ENCODE assay signal across 1 cellular context in genomic region chr1:93909146-93910050, GRCh38.
TF ChIP-seq lines count a peak whose summit lies in the region.

GCLM (minus strand) TSS chr1:93909430; CDS start chr1:93909163, 267 bp downstream.

TF ChIP-seq in HepG2, 621 proteins besides CTCF, POLR2A, EP300 and RAD21 (continued from another document and continues in another):
- TF ChIP-seq ZXDC (CRISPR knock-in tag; IDR thresholded peaks at IDR 0.05) = no peak; the same call in 1 of the 2 replicates
- TF ChIP-seq ZNF549 (CRISPR knock-in tag; IDR thresholded peaks at IDR 0.05) = no peak
- TF ChIP-seq FOXK2 (IDR thresholded peaks at IDR 0.05) = no peak
- TF ChIP-seq TEAD2 (CRISPR knock-in tag; IDR thresholded peaks at IDR 0.05) = no peak
- TF ChIP-seq PAXIP1 (CRISPR knock-in tag; conservative IDR thresholded peaks at IDR 0.05) = no peak; the same call in 1 of the 2 replicates
- TF ChIP-seq IKZF4 (CRISPR knock-in tag; IDR thresholded peaks at IDR 0.05; ENCODE audit: borderline replicate concordance, low read depth, not compliant biosample characterization) = peak; percentile 20
- TF ChIP-seq SALL2 (CRISPR knock-in tag; IDR thresholded peaks at IDR 0.05) = peak; percentile 67; the same call in 1 of the 2 replicates
- TF ChIP-seq ZNF761 (CRISPR knock-in tag; conservative IDR thresholded peaks at IDR 0.05) = no peak
- TF ChIP-seq SYNCRIP (IDR thresholded peaks at IDR 0.05; ENCODE audit: insufficient read depth, low read depth, low read length) = no peak
- no peak; the same call in 1 of the 2 replicates for TF ChIP-seq SKIL (CRISPR knock-in tag; IDR thresholded peaks at IDR 0.05; ENCODE audit: borderline replicate concordance)
- peak; percentile 52 for TF ChIP-seq AGO2 (optimal IDR thresholded peaks at IDR 0.05; ENCODE audit: low read depth, low read length)
- TF ChIP-seq HOXD1 (CRISPR knock-in tag; IDR thresholded peaks at IDR 0.05) = no peak
- 0 out of 2 replicates have a peak, but pooled peaks have one; percentile 19 for TF ChIP-seq JUND (CRISPR knock-in tag; IDR thresholded peaks at IDR 0.05)
- no peak for TF ChIP-seq NFKBIZ (CRISPR knock-in tag; IDR thresholded peaks at IDR 0.05)
- no peak for TF ChIP-seq ZNF713 (CRISPR knock-in tag; IDR thresholded peaks at IDR 0.05)
- TF ChIP-seq SMAD9 (CRISPR knock-in tag; IDR thresholded peaks at IDR 0.05) = no peak
- TF ChIP-seq PAX8 (CRISPR knock-in tag; IDR thresholded peaks at IDR 0.05; ENCODE audit: borderline replicate concordance) = no peak
- TF ChIP-seq STAG1 (CRISPR knock-in tag; IDR thresholded peaks at IDR 0.05) = peak; percentile 57
- no peak for TF ChIP-seq MXD4 (CRISPR knock-in tag; IDR thresholded peaks at IDR 0.05)
- no peak for TF ChIP-seq ZNF878 (CRISPR knock-in tag; IDR thresholded peaks at IDR 0.05)
- no peak for TF ChIP-seq SP140L (CRISPR knock-in tag; IDR thresholded peaks at IDR 0.05; ENCODE audit: borderline replicate concordance)
- TF ChIP-seq USF2 (IDR thresholded peaks at IDR 0.05; ENCODE audit: low read depth, low read length) = no peak
- no peak for TF ChIP-seq USF2 (CRISPR knock-in tag; IDR thresholded peaks at IDR 0.05; ENCODE audit: borderline replicate concordance)
- TF ChIP-seq ZNF646 (CRISPR knock-in tag; IDR thresholded peaks at IDR 0.05) = no peak
- no peak for TF ChIP-seq ZNF704 (CRISPR knock-in tag; IDR thresholded peaks at IDR 0.05; ENCODE audit: borderline replicate concordance)
- TF ChIP-seq PHB2 (IDR thresholded peaks at IDR 0.05; ENCODE audit: partially characterized antibody) = no peak
- peak; percentile 47 for TF ChIP-seq PATZ1 (CRISPR knock-in tag; IDR thresholded peaks at IDR 0.05)
- peak; percentile 69 for TF ChIP-seq ZNF331 (CRISPR knock-in tag; IDR thresholded peaks at IDR 0.05)
- TF ChIP-seq GZF1 (CRISPR knock-in tag; IDR thresholded peaks at IDR 0.05) = no peak
- no peak for TF ChIP-seq NFIC (IDR thresholded peaks at IDR 0.05; ENCODE audit: low read length)
- no peak for TF ChIP-seq ZNF337 (CRISPR knock-in tag; IDR thresholded peaks at IDR 0.05; ENCODE audit: borderline replicate concordance, low read depth)
- TF ChIP-seq RFXANK (CRISPR knock-in tag; IDR thresholded peaks at IDR 0.05) = 0 out of 2 replicates have a peak, but pooled peaks have one; percentile 46
- no peak for TF ChIP-seq ZNF138 (CRISPR knock-in tag; IDR thresholded peaks at IDR 0.05; ENCODE audit: low read depth)
- no peak for TF ChIP-seq SMAD1 (CRISPR knock-in tag; IDR thresholded peaks at IDR 0.05; ENCODE audit: borderline replicate concordance, low read depth)
- no peak for TF ChIP-seq ZNF567 (CRISPR knock-in tag; IDR thresholded peaks at IDR 0.05; ENCODE audit: borderline replicate concordance)
- TF ChIP-seq HDAC1 (CRISPR knock-in tag; IDR thresholded peaks at IDR 0.05) = peak; percentile 80
- no peak for TF ChIP-seq HHEX (CRISPR knock-in tag; IDR thresholded peaks at IDR 0.05)
- TF ChIP-seq HNRNPUL1 (IDR thresholded peaks at IDR 0.05; ENCODE audit: low read depth, low read length) = no peak
- peak; percentile 58; the same call in 1 of the 2 replicates for TF ChIP-seq ZNF501 (CRISPR knock-in tag; IDR thresholded peaks at IDR 0.05)
- TF ChIP-seq HOMEZ (CRISPR knock-in tag; IDR thresholded peaks at IDR 0.05; ENCODE audit: low read depth) = 0 out of 2 replicates have a peak, but pooled peaks have one; percentile 34
